Comparison of ENCODE assay signal across 27 cellular contexts in the genomic region with DNA sequence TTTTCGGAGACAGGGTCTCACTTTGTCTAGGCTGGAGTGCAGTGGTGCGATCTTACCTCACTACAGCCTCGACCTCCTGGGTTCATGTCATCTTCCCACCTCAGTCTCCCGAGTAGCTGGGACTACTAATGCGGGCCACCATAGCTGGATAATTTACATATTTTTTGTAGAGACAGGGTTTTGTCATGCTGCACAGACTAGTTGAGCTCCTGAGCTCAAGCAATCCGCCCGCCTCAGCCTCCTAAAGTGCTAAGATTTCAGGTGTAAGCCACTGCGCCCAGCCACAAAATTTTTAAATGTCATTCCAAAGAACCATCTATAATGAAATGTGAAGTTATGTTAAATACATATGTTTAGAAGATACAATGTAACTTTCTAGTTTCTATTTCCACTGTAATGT.
DNase-seq lines count a peak whose midpoint lies in the region; ATAC-seq and TF ChIP-seq lines count a peak whose summit lies in the region.
"Had no signal": no experiment of that assay in that cellular context is flagged by ENCODE, and none has a peak within 500 bp of the region (broad histone marks: within the 10 kb centered on the region; RNA-seq: fewer than 3 reads in every experiment).

No MANE protein-coding gene starts in this region.

- H3K4me1 ChIP-seq in foreskin keratinocyte: no peaks in the 10 kb centered on the region
- H3K4me1 ChIP-seq: A549, parathyroid adenoma, Peyer's patch, vagina had no signal

- no peak for DNase-seq in left ventricle myocardium superior
- no peak for DNase-seq in cardiac septum (ENCODE audit: low spot score)
- no peak for DNase-seq in foreskin keratinocyte
- no peak for DNase-seq in natural killer cell
- no peak for DNase-seq in T-helper 1 cell
- DNase-seq in HT-29 (ENCODE audit: low spot score): no peak
- DNase-seq in CD4-positive, alpha-beta T cell: no peak
- DNase-seq: activated CD4-positive, alpha-beta T cell treated with anti-CD3 and anti-CD28 coated beads for 36 hours; activated CD8-positive, alpha-beta memory T cell treated with anti-CD3 and anti-CD28 coated beads for 24 hours; activated gamma-delta T cell treated with Interleukin-2 at 50 U/mL for 16 hours; CD8-positive, alpha-beta memory T cell; hypothalamus; KBM-7; NCI-H1105 treated with DMSO at 0.1 percent for 48 hours; NCI-H2029 treated with DMSO at 0.1 percent for 48 hours; NCI-H526 treated with DMSO at 0.1 percent for 48 hours; stimulated activated CD4-positive, alpha-beta T cell treated with anti-CD3 and anti-CD28 coated beads, Interleukin-12 subunit alpha, Interleukin-12 subunit beta, amount 100 ng/mL, for 4 hours; stimulated activated CD4-positive, alpha-beta T cell treated with anti-CD3 and anti-CD28 coated beads, Interleukin-4, amount 100 ng/mL, for 1 hour; T-helper 2 cell had no signal

- peaks cover 11 to 43% of the 10 kb centered on the region in 2 donors for H3K9me3 Mint-ChIP-seq in natural killer cell
- H3K9me3 Mint-ChIP-seq in CD4-positive, alpha-beta T cell: peaks cover 34% of the 10 kb centered on the region

- intact Hi-C loops in left ventricle myocardium superior (cut with micrococcal nuclease) (no loop called here), cardiac septum (cut with DNase I) (no loop called here), natural killer cell (cut with micrococcal nuclease) (no loop called here)
- intact Hi-C loops in CD4-positive, alpha-beta T cell (cut with DNase I, micrococcal nuclease): no loop called here

- POLR2A ChIA-PET in CD4-positive, alpha-beta T cell (lab: Charles Lee): no interaction called here

- no peak overlapping the region for H3K27ac ChIP-seq in foreskin keratinocyte
- no peak overlapping the region for H3K27ac ChIP-seq in CD4-positive, alpha-beta T cell (ENCODE audit: low read depth, low read length)
- H3K27ac ChIP-seq: A549, parathyroid adenoma, Peyer's patch, vagina had no signal

- CTCF ChIA-PET in CD4-positive, alpha-beta T cell (lab: Charles Lee): no interaction called here

- no peak for TF ChIP-seq CTCF in foreskin keratinocyte (conservative IDR thresholded peaks at IDR 0.05)
- no peak for TF ChIP-seq CTCF in natural killer cell (IDR thresholded peaks at IDR 0.05)
- no peak for TF ChIP-seq CTCF in CD4-positive, alpha-beta T cell (IDR thresholded peaks at IDR 0.05)

- peaks cover 35% of the 10 kb centered on the region for H3K36me3 Mint-ChIP-seq in natural killer cell
- peaks cover 10% of the 10 kb centered on the region for H3K36me3 Mint-ChIP-seq in CD4-positive, alpha-beta T cell (ENCODE audit: low read depth)

- H3K9me3 ChIP-seq in CD4-positive, alpha-beta T cell (ENCODE audit: control insufficient read depth, low read length): peaks cover 58% of the 10 kb centered on the region

- no peak overlapping the region for H3K27ac Mint-ChIP-seq in natural killer cell
- no peak overlapping the region for H3K27ac Mint-ChIP-seq in CD4-positive, alpha-beta T cell
- H3K27ac Mint-ChIP-seq: activated CD4-positive, alpha-beta T cell treated with anti-CD3 and anti-CD28 coated beads for 36 hours; B cell; CD8-positive, alpha-beta memory T cell; dendritic cell treated with granulocyte-macrophage colony-stimulating factor and Interleukin-4, amounts not matched to agents 40 ng/mL and 50 ng/mL, for 4 days had no signal

- H3K27me3 ChIP-seq in foreskin keratinocyte: no peaks in the 10 kb centered on the region
- H3K27me3 ChIP-seq in CD4-positive, alpha-beta T cell (ENCODE audit: control insufficient read depth, insufficient read depth, low read length): no peaks in the 10 kb centered on the region
- H3K27me3 ChIP-seq: Peyer's patch, vagina had no signal

- no peaks in the 10 kb centered on the region for H3K27me3 Mint-ChIP-seq in natural killer cell (ENCODE audit: low read depth in 2 of 2)
- no peaks in the 10 kb centered on the region for H3K27me3 Mint-ChIP-seq in CD4-positive, alpha-beta T cell
- H3K27me3 Mint-ChIP-seq: activated CD4-positive, alpha-beta T cell treated with anti-CD3 and anti-CD28 coated beads for 36 hours; B cell; CD8-positive, alpha-beta memory T cell; central memory CD8-positive, alpha-beta T cell; dendritic cell treated with granulocyte-macrophage colony-stimulating factor and Interleukin-4, amounts not matched to agents 40 ng/mL and 50 ng/mL, for 4 days had no signal

- no peaks in the 10 kb centered on the region for H3K4me1 Mint-ChIP-seq in natural killer cell
- no peaks in the 10 kb centered on the region for H3K4me1 Mint-ChIP-seq in CD4-positive, alpha-beta T cell (ENCODE audit: low read depth)
- H3K4me1 Mint-ChIP-seq: activated CD4-positive, alpha-beta T cell treated with anti-CD3 and anti-CD28 coated beads for 36 hours; B cell; CD8-positive, alpha-beta memory T cell; central memory CD8-positive, alpha-beta T cell had no signal

- peak; percentile 18 for ATAC-seq in left ventricle myocardium superior
- peak; percentile 5 for ATAC-seq in foreskin keratinocyte
- ATAC-seq in natural killer cell: peak in 2 of 3 donors; percentile 8 to 18
- no peak for ATAC-seq in CD4-positive, alpha-beta T cell (ENCODE audit: poor library complexity)
- ATAC-seq in GM18867 (IDR thresholded peaks at IDR 0.05; ENCODE audit: unreplicated experiment): no peak
- ATAC-seq: activated CD4-positive, alpha-beta T cell treated with anti-CD3 and anti-CD28 coated beads for 36 hours had no signal

- H3K4me3 Mint-ChIP-seq in natural killer cell: no peak overlapping the region
- H3K4me3 Mint-ChIP-seq in CD4-positive, alpha-beta T cell: no peak overlapping the region
- H3K4me3 Mint-ChIP-seq: activated CD4-positive, alpha-beta T cell treated with anti-CD3 and anti-CD28 coated beads for 36 hours; B cell; CD8-positive, alpha-beta memory T cell; central memory CD8-positive, alpha-beta T cell; dendritic cell treated with granulocyte-macrophage colony-stimulating factor and Interleukin-4, amounts not matched to agents 40 ng/mL and 50 ng/mL, for 4 days had no signal

Comparison
In these comparisons a context has a peak if more than half of its experiments do, and no peak if none do; other contexts are left out.
1. ATAC-seq: peak in left ventricle myocardium superior (single experiment), foreskin keratinocyte (single experiment) and natural killer cell (2 of 3); none in CD4-positive, alpha-beta T cell (single experiment) and GM18867 (single experiment).